1 cellular context compared by ENCODE assay signal in genomic region chr22:42130639-42131431, GRCh38. TPM values are rescaled to one million over a fixed set of nuclear protein-coding genes. Genes with fewer than 3 reads are reported as not detected.
"Had no signal": no experiment of that assay in that cellular context is flagged by ENCODE, and none has a peak within 500 bp of the region (broad histone marks: within the 10 kb centered on the region; RNA-seq: fewer than 3 reads in every experiment).

Gene CYP2D6, minus strand, starts transcription at chr22:42130810. Its CDS starts 19 bp downstream, at chr22:42130791.

RNA-seq across cellular contexts. Expression of gene CYP2D6, which starts in this region (rescaled TPM):
- total RNA-seq: left ventricle myocardium superior had no signal
